1 cellular context compared by ENCODE assay signal in the genomic region with DNA sequence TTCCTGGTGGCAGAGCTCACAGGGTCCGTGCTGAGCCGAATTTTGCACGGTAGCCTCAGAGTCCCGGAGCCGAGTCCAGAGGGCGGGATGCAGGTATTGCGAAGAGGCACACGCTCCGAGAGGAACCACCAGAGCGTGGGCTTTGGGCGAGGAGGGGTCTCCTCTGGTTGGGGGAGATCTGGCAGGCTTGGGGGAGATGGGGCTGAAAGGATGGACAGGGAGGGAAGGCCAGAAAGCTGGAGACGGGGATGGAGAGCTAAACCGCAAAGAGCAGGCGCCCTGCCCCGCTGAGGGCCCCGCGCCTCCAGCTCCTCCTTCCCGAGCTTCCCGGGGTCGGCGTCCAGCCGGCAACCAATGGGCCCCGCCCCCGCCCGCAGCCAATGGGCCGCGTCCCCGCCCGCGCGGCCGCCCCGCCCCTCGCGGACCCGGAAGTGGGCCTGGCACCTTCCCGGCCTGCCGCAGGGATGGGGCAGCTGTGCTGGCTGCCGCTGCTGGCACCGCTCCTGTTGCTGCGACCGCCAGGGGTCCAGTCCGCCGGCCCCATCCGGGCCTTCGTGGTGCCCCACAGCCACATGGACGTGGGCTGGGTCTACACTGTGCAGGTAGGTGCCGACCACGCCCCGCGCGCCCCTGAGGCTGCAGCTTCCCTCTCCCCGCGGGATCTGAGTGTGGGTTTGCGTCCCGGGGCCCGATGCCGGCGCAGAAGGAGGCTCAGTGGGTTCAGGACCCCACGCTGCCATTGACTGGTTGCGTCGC.
TF ChIP-seq lines count a peak whose summit lies in the region.

Gene MAN2B2, plus strand, starts transcription at position 443 of the 756 bp plus-strand sequence. Its CDS starts 22 bp downstream, at position 465.

TF ChIP-seq in HepG2, 621 proteins besides CTCF, POLR2A, EP300 and RAD21 (continued from another document and continues in another):
- TF ChIP-seq RERE (CRISPR knock-in tag; IDR thresholded peaks at IDR 0.05; ENCODE audit: low read depth) (no peak), ADNP (CRISPR knock-in tag; IDR thresholded peaks at IDR 0.05) (no peak), ERF (CRISPR knock-in tag; IDR thresholded peaks at IDR 0.05) (no peak), BRF2 (CRISPR knock-in tag; IDR thresholded peaks at IDR 0.05) (no peak; the same call in 1 of the 2 replicates), SUZ12 (IDR thresholded peaks at IDR 0.05; ENCODE audit: low read depth, low read length) (no peak), ZNF746 (CRISPR knock-in tag; IDR thresholded peaks at IDR 0.05) (no peak), JDP2 (CRISPR knock-in tag; IDR thresholded peaks at IDR 0.05; ENCODE audit: borderline replicate concordance) (no peak), HNRNPH1 (optimal IDR thresholded peaks at IDR 0.05; ENCODE audit: low read depth, low read length) (no peak), ZNF280D (CRISPR knock-in tag; IDR thresholded peaks at IDR 0.05) (no peak), ZNF451 (CRISPR knock-in tag; IDR thresholded peaks at IDR 0.05) (no peak), KDM1A (CRISPR knock-in tag; IDR thresholded peaks at IDR 0.05) (no peak), ELF4 (CRISPR knock-in tag; IDR thresholded peaks at IDR 0.05; ENCODE audit: borderline replicate concordance) (peak; percentile 63; the same call in 1 of the 2 replicates), ZNF33B (CRISPR knock-in tag; IDR thresholded peaks at IDR 0.05) (no peak), MTF1 (CRISPR knock-in tag; IDR thresholded peaks at IDR 0.05) (no peak), ZNF766 (CRISPR knock-in tag; IDR thresholded peaks at IDR 0.05; ENCODE audit: borderline replicate concordance) (0 out of 2 replicates have a peak, but pooled peaks have one; percentile 42), SPEN (CRISPR knock-in tag; IDR thresholded peaks at IDR 0.05; ENCODE audit: low read depth) (no peak; the same call in 1 of the 2 replicates), ZZZ3 (CRISPR knock-in tag; IDR thresholded peaks at IDR 0.05; ENCODE audit: borderline replicate concordance) (no peak), ZMYM4 (CRISPR knock-in tag; IDR thresholded peaks at IDR 0.05) (0 out of 2 replicates have a peak, but pooled peaks have one; percentile 16), ZBTB33 (CRISPR knock-in tag; IDR thresholded peaks at IDR 0.05) (no peak), SNRNP70 (IDR thresholded peaks at IDR 0.05; ENCODE audit: low read depth, low read length) (no peak), HINFP (CRISPR knock-in tag; IDR thresholded peaks at IDR 0.05; ENCODE audit: low read depth) (no peak), ZNF724P (CRISPR knock-in tag; IDR thresholded peaks at IDR 0.05; ENCODE audit: borderline replicate concordance) (no peak), ZNF326 (CRISPR knock-in tag; IDR thresholded peaks at IDR 0.05; ENCODE audit: borderline replicate concordance) (no peak), ZNF547 (CRISPR knock-in tag; IDR thresholded peaks at IDR 0.05) (0 out of 2 replicates have a peak, but pooled peaks have one; percentile 42), ZNF839 (CRISPR knock-in tag; IDR thresholded peaks at IDR 0.05; ENCODE audit: borderline replicate concordance) (0 out of 2 replicates have a peak, but pooled peaks have one; percentile 31), HNRNPL (IDR thresholded peaks at IDR 0.05; ENCODE audit: low read depth, low read length) (0 out of 2 replicates have a peak, but pooled peaks have one; percentile 51), POGK (CRISPR knock-in tag; conservative IDR thresholded peaks at IDR 0.05) (peak; percentile 23; the same call in 1 of the 2 replicates), ZNF282 (IDR thresholded peaks at IDR 0.05; ENCODE audit: partially characterized antibody) (no peak), CHD4 (IDR thresholded peaks at IDR 0.05; ENCODE audit: borderline replicate concordance, low read length) (no peak), SALL2 (CRISPR knock-in tag; IDR thresholded peaks at IDR 0.05) (no peak; the same call in 1 of the 2 replicates), ZSCAN9 (CRISPR knock-in tag; IDR thresholded peaks at IDR 0.05; ENCODE audit: borderline replicate concordance) (no peak), RBM22 (optimal IDR thresholded peaks at IDR 0.05; ENCODE audit: low read length) (no peak), DNMT3B (CRISPR knock-in tag; conservative IDR thresholded peaks at IDR 0.05) (no peak)
- TF ChIP-seq, protein P1, sequence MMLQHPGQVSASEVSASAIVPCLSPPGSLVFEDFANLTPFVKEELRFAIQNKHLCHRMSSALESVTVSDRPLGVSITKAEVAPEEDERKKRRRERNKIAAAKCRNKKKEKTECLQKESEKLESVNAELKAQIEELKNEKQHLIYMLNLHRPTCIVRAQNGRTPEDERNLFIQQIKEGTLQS (CRISPR knock-in tag; IDR thresholded peaks at IDR 0.05) = no peak
- TF ChIP-seq, protein P2, sequence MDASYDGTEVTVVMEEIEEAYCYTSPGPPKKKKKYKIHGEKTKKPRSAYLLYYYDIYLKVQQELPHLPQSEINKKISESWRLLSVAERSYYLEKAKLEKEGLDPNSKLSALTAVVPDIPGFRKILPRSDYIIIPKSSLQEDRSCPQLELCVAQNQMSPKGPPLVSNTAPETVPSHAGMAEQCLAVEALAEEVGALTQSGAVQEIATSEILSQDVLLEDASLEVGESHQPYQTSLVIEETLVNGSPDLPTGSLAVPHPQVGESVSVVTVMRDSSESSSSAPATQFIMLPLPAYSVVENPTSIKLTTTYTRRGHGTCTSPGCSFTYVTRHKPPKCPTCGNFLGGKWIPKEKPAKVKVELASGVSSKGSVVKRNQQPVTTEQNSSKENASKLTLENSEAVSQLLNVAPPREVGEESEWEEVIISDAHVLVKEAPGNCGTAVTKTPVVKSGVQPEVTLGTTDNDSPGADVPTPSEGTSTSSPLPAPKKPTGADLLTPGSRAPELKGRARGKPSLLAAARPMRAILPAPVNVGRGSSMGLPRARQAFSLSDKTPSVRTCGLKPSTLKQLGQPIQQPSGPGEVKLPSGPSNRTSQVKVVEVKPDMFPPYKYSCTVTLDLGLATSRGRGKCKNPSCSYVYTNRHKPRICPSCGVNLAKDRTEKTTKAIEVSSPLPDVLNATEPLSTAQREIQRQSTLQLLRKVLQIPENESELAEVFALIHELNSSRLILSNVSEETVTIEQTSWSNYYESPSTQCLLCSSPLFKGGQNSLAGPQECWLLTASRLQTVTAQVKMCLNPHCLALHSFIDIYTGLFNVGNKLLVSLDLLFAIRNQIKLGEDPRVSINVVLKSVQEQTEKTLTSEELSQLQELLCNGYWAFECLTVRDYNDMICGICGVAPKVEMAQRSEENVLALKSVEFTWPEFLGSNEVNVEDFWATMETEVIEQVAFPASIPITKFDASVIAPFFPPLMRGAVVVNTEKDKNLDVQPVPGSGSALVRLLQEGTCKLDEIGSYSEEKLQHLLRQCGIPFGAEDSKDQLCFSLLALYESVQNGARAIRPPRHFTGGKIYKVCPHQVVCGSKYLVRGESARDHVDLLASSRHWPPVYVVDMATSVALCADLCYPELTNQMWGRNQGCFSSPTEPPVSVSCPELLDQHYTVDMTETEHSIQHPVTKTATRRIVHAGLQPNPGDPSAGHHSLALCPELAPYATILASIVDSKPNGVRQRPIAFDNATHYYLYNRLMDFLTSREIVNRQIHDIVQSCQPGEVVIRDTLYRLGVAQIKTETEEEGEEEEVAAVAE (CRISPR knock-in tag; IDR thresholded peaks at IDR 0.05; ENCODE audit: borderline replicate concordance) = no peak
